ENCODE assay signal across 19 cellular contexts in the genomic region with DNA sequence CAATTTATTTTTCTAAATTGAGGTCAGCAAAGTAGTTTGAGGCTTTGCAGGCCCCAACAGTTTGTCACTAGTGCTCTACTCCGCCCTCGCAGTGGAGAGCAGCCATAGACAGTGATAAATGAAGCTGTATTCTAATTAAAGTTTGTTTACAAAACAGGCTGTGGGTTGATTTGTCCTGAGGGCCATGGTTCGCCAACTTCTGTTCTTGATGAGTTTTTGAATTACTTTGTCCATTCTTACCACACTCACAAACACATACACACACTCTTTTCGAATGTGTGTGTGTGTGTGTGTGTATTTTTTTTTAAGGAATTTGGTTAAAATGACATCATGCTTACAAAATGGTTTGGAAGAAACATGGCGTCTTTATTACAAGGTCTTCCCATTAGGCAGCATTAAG.
A peak's percentile ranks its signal among the peaks of the same experiment; 100 is the strongest.
DNase-seq lines count a peak whose midpoint lies in the region; TF ChIP-seq lines count a peak whose summit lies in the region.
"Had no signal": no experiment of that assay in that cellular context is flagged by ENCODE, and none has a peak within 500 bp of the region (broad histone marks: within the 10 kb centered on the region; RNA-seq: fewer than 3 reads in every experiment).

No MANE protein-coding gene starts in this region.

- H3K79me2 ChIP-seq in Karpas-422 (ENCODE audit: low read length) = no peaks in the 10 kb centered on the region

- no peaks in the 10 kb centered on the region for H4K20me1 ChIP-seq in Karpas-422 (ENCODE audit: insufficient read depth, low read depth, low read length)

- H3K36me3 ChIP-seq in rectal smooth muscle tissue (ENCODE audit: control insufficient read depth, insufficient read depth, low read length) (no peaks in the 10 kb centered on the region), Karpas-422 (ENCODE audit: insufficient read depth, low read length) (no peaks in the 10 kb centered on the region)

- H3K9me2 ChIP-seq in Karpas-422 (replicated peaks; ENCODE audit: insufficient read depth, low read length) = no peaks in the 10 kb centered on the region

- peaks cover 31% of the 10 kb centered on the region for H3K4me1 ChIP-seq in rectal smooth muscle tissue (ENCODE audit: control insufficient read depth, insufficient read depth, low read length)
- H3K4me1 ChIP-seq in Karpas-422 (ENCODE audit: low read length) = no peaks in the 10 kb centered on the region

- no peak overlapping the region for H2AFZ ChIP-seq in Karpas-422 (ENCODE audit: low read length)

- H3K4me2 ChIP-seq in Karpas-422 (ENCODE audit: low read depth, low read length, poor library complexity, severe bottlenecking) = no peak overlapping the region

- no peak for TF ChIP-seq CTCF in AG10803 (conservative IDR thresholded peaks at IDR 0.05; ENCODE audit: low read length)

- peak overlapping the region; percentile 87 for H3K27ac ChIP-seq in rectal smooth muscle tissue (ENCODE audit: low read depth, low read length)
- H3K27ac ChIP-seq in Karpas-422 (ENCODE audit: low read length) = no peak overlapping the region

- DNase-seq in AG10803 (ENCODE audit: low read depth) (peak; percentile 53), NCI-H2227 treated with DMSO at 0.1 percent for 48 hours (lab: John Stamatoyannopoulos, UW) (peak; percentile 13), fibroblast of peridontal ligament (ENCODE audit: extremely low read depth) (peak; percentile 19), LoVo (ENCODE audit: low spot score) (no peak), amniotic stem cell (lab: John Stamatoyannopoulos, UW) (no peak), Karpas-422 (no peak), GDM1 (lab: John Stamatoyannopoulos, UW) (no peak)
- DNase-seq: activated B cell treated with CpG ODN at 0.5 μM for 24 hours; activated CD4-positive, alpha-beta T cell treated with anti-CD3 and anti-CD28 coated beads, Interleukin-2, amount 50 U/mL, for 4 hours; activated CD8-positive, alpha-beta memory T cell treated with anti-CD3 and anti-CD28 coated beads, Interleukin-2, amount 50 U/mL, for 48 hours; activated effector memory CD4-positive, alpha-beta T cell treated with Interleukin-2 at 50 U/mL for 16 hours; DMS79 treated with DMSO at 0.1 percent for 48 hours; effector memory CD8-positive, alpha-beta T cell; NCI-H1436 treated with DMSO at 0.1 percent for 48 hours; NCI-H2171 treated with DMSO at 0.1 percent for 48 hours; NCI-H774; posterior cingulate gyrus; stimulated activated CD4-positive, alpha-beta T cell treated with anti-CD3 and anti-CD28 coated beads, Interleukin-1b, Interleukin-23, amount 100 ng/mL, for 48 hours had no signal

- H3K9me3 ChIP-seq in Karpas-422 (ENCODE audit: low read length) = no peaks in the 10 kb centered on the region

- H3K9ac ChIP-seq in rectal smooth muscle tissue (ENCODE audit: low read length) (no peak overlapping the region), Karpas-422 (ENCODE audit: low read length) (no peak overlapping the region)

- no peak overlapping the region for H3K4me3 ChIP-seq in AG10803 (ENCODE audit: low read length)
- H3K4me3 ChIP-seq in rectal smooth muscle tissue (ENCODE audit: low read length) = no peak overlapping the region
- no peak overlapping the region for H3K4me3 ChIP-seq in Karpas-422 (ENCODE audit: low read length)

- H3K27me3 ChIP-seq in rectal smooth muscle tissue (ENCODE audit: control insufficient read depth, insufficient read depth, low read length) (no peaks in the 10 kb centered on the region), Karpas-422 (ENCODE audit: low read length) (no peaks in the 10 kb centered on the region)

Comparison
In these comparisons a context has a peak if more than half of its experiments do, and no peak if none do; other contexts are left out.
1. DNase-seq: peak in AG10803 (single experiment), NCI-H2227 treated with DMSO at 0.1 percent for 48 hours (single experiment) and fibroblast of peridontal ligament (single experiment); none in LoVo (single experiment), amniotic stem cell (single experiment), Karpas-422 (single experiment) and GDM1 (single experiment).